Comparison of ENCODE assay signal across 6 cellular contexts in the genomic region with DNA sequence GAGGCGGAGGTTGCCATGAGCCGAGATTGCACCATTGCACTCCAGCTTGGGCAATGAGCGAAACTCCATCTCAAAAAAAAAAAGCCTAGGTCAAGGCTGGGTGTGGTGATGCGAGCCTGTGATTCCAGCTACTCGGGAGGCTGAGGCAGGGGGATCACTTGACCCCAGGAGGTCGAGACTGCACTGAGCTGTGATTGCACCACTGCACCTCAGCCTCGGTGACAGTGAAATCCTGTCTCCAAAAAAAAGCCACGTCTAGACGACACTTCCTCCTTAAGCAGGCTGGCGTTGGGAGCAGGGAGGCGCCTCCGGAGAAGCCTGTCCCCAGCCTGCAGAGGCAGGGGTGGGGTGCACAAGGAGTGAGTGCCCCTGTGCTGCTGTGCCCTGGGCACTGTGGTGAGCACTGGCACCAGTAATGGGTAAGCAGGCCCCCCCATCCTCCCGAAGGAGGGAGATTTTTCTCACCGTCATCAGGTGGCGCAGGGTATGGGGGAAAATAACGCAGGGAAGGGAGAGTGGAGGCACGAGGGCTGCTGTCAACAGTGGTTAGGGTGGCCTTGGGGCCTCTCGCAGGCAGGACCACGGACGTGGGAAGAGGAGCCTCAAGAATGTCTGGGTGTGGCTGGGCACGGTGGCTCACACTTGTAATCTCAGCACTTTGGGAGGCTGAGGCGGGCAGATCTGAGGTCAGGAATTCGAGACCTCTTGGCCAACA. TPM values are rescaled to one million over a fixed set of nuclear protein-coding genes. Genes with fewer than 3 reads are reported as not detected.
A peak's percentile ranks its signal among the peaks of the same experiment; 100 is the strongest.
DNase-seq lines count a peak whose midpoint lies in the region; ATAC-seq, FAIRE-seq and TF ChIP-seq lines count a peak whose summit lies in the region.

No MANE protein-coding gene starts in this region.

- no peak overlapping the region for H4K5ac ChIP-seq in mesendoderm (ENCODE audit: low read length)

- H3K9ac ChIP-seq in mesendoderm (ENCODE audit: low read length), result no peak overlapping the region

- no peak overlapping the region for H3K27ac ChIP-seq in mesendoderm (ENCODE audit: low read depth, low read length)
- peak overlapping the region in 1 of 4 donors; percentile 2 for H3K27ac ChIP-seq in gastroesophageal sphincter

- H3K79me2 ChIP-seq in mesendoderm (ENCODE audit: control insufficient read depth, insufficient read depth, low read length), result peaks cover 11% of the 10 kb centered on the region

- no peak for ATAC-seq in gastroesophageal sphincter

- H3K4me1 ChIP-seq in mesendoderm (ENCODE audit: control insufficient read depth, low read depth, low read length), result no peaks in the 10 kb centered on the region
- H3K4me1 ChIP-seq in gastroesophageal sphincter, result peaks cover 0 to 34% (median 5%) of the 10 kb centered on the region in 3 donors

- no peak overlapping the region for H2AK5ac ChIP-seq in mesendoderm (ENCODE audit: low read length)

- no CpG with 5 or more reads among the region's 23 CpGs for WGBS in mesendoderm (ENCODE audit: extremely low coverage, insufficient coverage, low lambda C conversion rate)
- WGBS in gastroesophageal sphincter (ENCODE audit: low coverage in 1 of 2), 2 donors, result 55% methylated on average over 11 of the region's 23 CpGs; no CpG with 5 or more reads in 1 of the 2 donors

- no peak for TF ChIP-seq CTCF in gastroesophageal sphincter (IDR thresholded peaks at IDR 0.05)
- no peak for TF ChIP-seq CTCF in GM10266 (IDR thresholded peaks at IDR 0.05; ENCODE audit: control insufficient read depth, insufficient read depth, low read depth, missing control alignments)

- no peak for TF ChIP-seq EP300 in gastroesophageal sphincter (IDR thresholded peaks at IDR 0.05)

- H3K27me3 ChIP-seq in mesendoderm (ENCODE audit: insufficient read depth, low read length, poor library complexity) (no peaks in the 10 kb centered on the region), gastroesophageal sphincter (no peaks in the 10 kb centered on the region)

- TF ChIP-seq POLR2A in GM12891 (IDR thresholded peaks at IDR 0.05; ENCODE audit: low read depth, low read length), result peak; percentile 78; the same call in 1 of the 2 replicates
- no peak for TF ChIP-seq POLR2A in gastroesophageal sphincter (IDR thresholded peaks at IDR 0.05)

- H3K23ac ChIP-seq in mesendoderm (ENCODE audit: low read length), result no peak overlapping the region

- H2BK5ac ChIP-seq in mesendoderm (ENCODE audit: low read length), result no peak overlapping the region

- H3K18ac ChIP-seq in mesendoderm (ENCODE audit: low read length), result no peak overlapping the region

- no peak overlapping the region for H3K4me2 ChIP-seq in mesendoderm (ENCODE audit: low read length)

- H3K56ac ChIP-seq in mesendoderm (ENCODE audit: low read length), result no peak overlapping the region

- H2BK15ac ChIP-seq in mesendoderm (replicated peaks; ENCODE audit: low read depth), result no peak overlapping the region

- H3K36me3 ChIP-seq in mesendoderm (ENCODE audit: control insufficient read depth, insufficient read depth, low read length) (peaks cover 25% of the 10 kb centered on the region), gastroesophageal sphincter (peaks cover 0 to 84% of the 10 kb centered on the region in 2 donors)

- no peaks in the 10 kb centered on the region for H3K9me3 ChIP-seq in gastroesophageal sphincter

- no peak overlapping the region for H4K8ac ChIP-seq in mesendoderm (ENCODE audit: low read depth, low read length)

- H2BK120ac ChIP-seq in mesendoderm (ENCODE audit: low read depth, low read length), result no peak overlapping the region

- no peak for DNase-seq in GM12891 (ENCODE audit: insufficient read length, low spot score)
- DNase-seq in UCSD-AML1 (lab: John Stamatoyannopoulos, UW; ENCODE audit: unreplicated experiment), result peak; percentile 35
- peak; percentile 38 for DNase-seq in mesendoderm
- DNase-seq in GM10266 (ENCODE audit: extremely low spot score), result no peak
- no peak for DNase-seq in AG08396 (ENCODE audit: low spot score)

- peaks cover 12% of the 10 kb centered on the region for H3K79me1 ChIP-seq in mesendoderm (ENCODE audit: low read length)

- H3K4me3 ChIP-seq in mesendoderm (ENCODE audit: low read length), result no peak overlapping the region
- H3K4me3 ChIP-seq in gastroesophageal sphincter, result no peak overlapping the region

- no peak overlapping the region for H3K4ac ChIP-seq in mesendoderm (ENCODE audit: low read depth, low read length)

- peak; percentile 88 for FAIRE-seq in GM12891 (lab: Jason Lieb, UNC)

TF ChIP-seq in GM12891, 5 proteins besides CTCF, POLR2A, EP300 and RAD21:
- TF ChIP-seq POU2F2 (IDR thresholded peaks at IDR 0.05; ENCODE audit: low read depth, low read length), result no peak; the same call in 1 of the 2 replicates
- no peak for TF ChIP-seq SPI1 (IDR thresholded peaks at IDR 0.05; ENCODE audit: low read depth, low read length)
- TF ChIP-seq PAX5 (IDR thresholded peaks at IDR 0.05; ENCODE audit: insufficient read depth, low read length, severe bottlenecking), result no peak
- TF ChIP-seq POLR2AphosphoS5 (IDR thresholded peaks at IDR 0.05; ENCODE audit: low read depth, low read length), result no peak; the same call in 1 of the 2 replicates
- TF ChIP-seq TAF1 (IDR thresholded peaks at IDR 0.05; ENCODE audit: low read depth, low read length), result no peak

RNA-seq across cellular contexts. Expression of gene P2RY11, which starts 0.7 kb away (rescaled TPM):
- polyA plus RNA-seq in GM12891 (2012; ENCODE audit: low read depth, missing spikeins), result 35.3 TPM
- 11.5 TPM for polyA plus RNA-seq in mesendoderm (2013, experiment 1 of 2)
- polyA plus RNA-seq in mesendoderm (2013, experiment 2 of 2), result 11.9 TPM
- 10 to 100 TPM in 1 of 4 donors, 1 to 10 TPM in 2, under 1 TPM in 1; 0.96 to 15.7 (median 5.3) TPM for total RNA-seq in gastroesophageal sphincter

RNA-seq across cellular contexts. Expression of gene PPAN, which starts 6.0 kb away (rescaled TPM):
- 87.1 TPM for polyA plus RNA-seq in GM12891 (2012; ENCODE audit: low read depth, missing spikeins)
- 59.7 TPM for polyA plus RNA-seq in mesendoderm (2013, experiment 1 of 2)
- 60.8 TPM for polyA plus RNA-seq in mesendoderm (2013, experiment 2 of 2)
- total RNA-seq in gastroesophageal sphincter, result 10 to 100 TPM; 22.7 to 40.3 (median 31.5) TPM

RNA-seq across cellular contexts. Expression of gene EIF3G, which starts 7.5 kb away (rescaled TPM):
- 234 TPM for polyA plus RNA-seq in GM12891 (2012; ENCODE audit: low read depth, missing spikeins)
- polyA plus RNA-seq in mesendoderm (2013, experiment 1 of 2), result 193 TPM
- 197 TPM for polyA plus RNA-seq in mesendoderm (2013, experiment 2 of 2)
- total RNA-seq in gastroesophageal sphincter, result 100 to 1,000 TPM; 295 to 323 (median 310) TPM

RNA-seq across cellular contexts. Expression of gene ANGPTL6, which starts 9.7 kb away (rescaled TPM):
- 18.1 TPM for polyA plus RNA-seq in GM12891 (2012; ENCODE audit: low read depth, missing spikeins)
- polyA plus RNA-seq in mesendoderm (2013, experiment 1 of 2), result 0.03 TPM
- polyA plus RNA-seq in mesendoderm (2013, experiment 2 of 2), result 0.07 TPM
- total RNA-seq in gastroesophageal sphincter, result not detected

RNA-seq across cellular contexts. Expression of gene SHFL, which starts 26.1 kb away (rescaled TPM):
- polyA plus RNA-seq in GM12891 (2012; ENCODE audit: low read depth, missing spikeins), result 60.6 TPM
- 4.3 TPM for polyA plus RNA-seq in mesendoderm (2013, experiment 1 of 2)
- 4.2 TPM for polyA plus RNA-seq in mesendoderm (2013, experiment 2 of 2)
- total RNA-seq in gastroesophageal sphincter, result 10 to 100 TPM; 23.4 to 31.6 (median 26.2) TPM

Comparison
In these comparisons a context has a peak if more than half of its experiments do, and no peak if none do; other contexts are left out.
1. DNase-seq: peak in UCSD-AML1 (single experiment) and mesendoderm (single experiment); none in GM12891 (single experiment), GM10266 (single experiment) and AG08396 (single experiment).